Comparison of ENCODE assay signal across 8 cellular contexts in the genomic region with DNA sequence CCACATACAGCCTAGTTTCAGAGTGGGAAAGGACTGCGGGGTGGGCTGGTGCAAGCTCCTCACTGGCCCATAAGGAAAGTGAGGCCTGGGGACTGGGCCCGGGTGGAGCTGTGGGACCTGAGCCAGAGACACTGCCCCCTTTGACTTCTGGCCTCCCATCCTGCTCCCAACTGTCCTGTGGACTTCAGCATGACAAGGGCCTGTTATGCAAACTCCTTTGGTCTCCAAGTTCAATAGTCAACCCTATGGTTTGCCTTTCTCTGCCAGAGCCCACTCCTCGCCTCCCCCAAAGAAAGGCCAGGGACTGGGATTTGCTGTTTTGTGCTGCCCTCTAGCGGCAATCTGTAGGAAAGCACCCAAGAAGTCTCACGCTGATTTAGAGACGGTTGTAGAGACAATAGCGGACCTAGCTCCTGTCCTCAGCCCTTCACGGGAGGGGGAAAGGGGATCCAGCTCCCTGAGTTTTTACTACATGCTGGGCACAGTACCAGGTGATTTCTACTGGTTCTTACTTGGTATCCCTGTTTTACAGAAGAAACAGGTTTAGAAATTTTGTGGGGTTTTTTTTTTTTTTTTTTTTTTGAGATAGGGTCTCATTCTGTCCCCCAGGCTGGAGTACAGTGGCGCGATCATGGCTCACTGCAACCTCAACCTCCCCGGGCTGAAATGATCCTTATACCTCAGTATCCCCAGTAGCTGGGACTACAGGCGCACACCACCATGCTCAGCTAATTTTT. TPM values are rescaled to one million over a fixed set of nuclear protein-coding genes. Genes with fewer than 3 reads are reported as not detected.
DNase-seq lines count a peak whose midpoint lies in the region; TF ChIP-seq lines count a peak whose summit lies in the region.

No MANE protein-coding gene starts in this region.

- H3K4me1 ChIP-seq in adrenal gland (replicated peaks in 1 of 2): peaks cover 0 to 6% of the 10 kb centered on the region in 2 donors

- H3K36me3 ChIP-seq in adrenal gland (replicated peaks in 1 of 2): no peaks in the 10 kb centered on the region

- no peaks in the 10 kb centered on the region for H3K9me3 ChIP-seq in adrenal gland (replicated peaks in 1 of 3)

- peak; percentile 41 to 66 (median 58) for TF ChIP-seq CTCF in adrenal gland (IDR thresholded peaks at IDR 0.05)

- intact Hi-C loops in adrenal gland (cut with DNase I): no loop called here

- 24 to 27% (median 25%) methylated on average over 11 to 12 of the region's 12 CpGs for WGBS in adrenal gland, 4 donors

- no peak overlapping the region for H3K27ac ChIP-seq in adrenal gland

- TF ChIP-seq POLR2A in adrenal gland (IDR thresholded peaks at IDR 0.05): no peak

- DNase-seq in NCI-H2081 (lab: John Stamatoyannopoulos, UW): peak; percentile 75 to 78
- no peak for DNase-seq in NCI-H2081 treated with DMSO at 0.1 percent for 48 hours (lab: John Stamatoyannopoulos, UW)
- DNase-seq in NCI-H146 treated with DMSO at 0.1 percent for 48 hours (lab: John Stamatoyannopoulos, UW; ENCODE audit: unreplicated experiment): peak; percentile 78
- peak in 4 of 5 donors; percentile 43 to 65 (median 50) for DNase-seq in T-helper 1 cell
- peak in 5 of 7 donors; percentile 33 to 84 (median 52) for DNase-seq in adrenal gland
- peak; percentile 64 for DNase-seq in iPS DF 19.7 (ENCODE audit: low read depth, low spot score)
- DNase-seq in stimulated activated CD4-positive, alpha-beta T cell treated with anti-CD3 and anti-CD28 coated beads, Interleukin-15, amount 100 ng/mL, for 24 hours: peak; percentile 74
- no peak for DNase-seq in ureter (ENCODE audit: low spot score)

- H3K4me3 ChIP-seq in adrenal gland: no peak overlapping the region

- H3K27me3 ChIP-seq in adrenal gland: peaks cover 19% of the 10 kb centered on the region

RNA-seq across cellular contexts. Expression of gene TLCD3B, which starts 1.2 kb away (rescaled TPM):
- total RNA-seq in adrenal gland: 1 to 10 TPM in 2 of 8 donors, under 1 TPM in 3, not detected in 3; 0.11 to 3.1 (median 0.51) TPM
- polyA plus RNA-seq in adrenal gland: 10 to 100 TPM in 1 of 3 donors, 1 to 10 TPM in 1, under 1 TPM in 1; 0.40 to 10.6 (median 1.8) TPM
- total RNA-seq in ureter: not detected

RNA-seq across cellular contexts. Expression of gene C16orf92, which starts 9.3 kb away (rescaled TPM):
- total RNA-seq in adrenal gland (not detected), ureter (not detected)
- not detected for polyA plus RNA-seq in adrenal gland

RNA-seq across cellular contexts. Expression of gene DOC2A, which starts 21.4 kb away (rescaled TPM):
- total RNA-seq in adrenal gland (10 to 100 TPM in 1 of 8 donors, 1 to 10 TPM in 4, under 1 TPM in 2, not detected in 1; 0.35 to 14.8 (median 2.5) TPM), ureter (3.1 TPM)
- polyA plus RNA-seq in adrenal gland: 10 to 100 TPM in 1 of 3 donors, 1 to 10 TPM in 1, under 1 TPM in 1; 0.60 to 33.0 (median 9.5) TPM

RNA-seq across cellular contexts. Expression of gene ALDOA, which starts 33.3 kb away (rescaled TPM):
- 1,000 to 10,000 TPM; 1,155 to 1,930 (median 1,648) TPM for total RNA-seq in adrenal gland
- 1,000 to 10,000 TPM in 1 of 3 donors, 100 to 1,000 TPM in 2; 623 to 1,215 (median 899) TPM for polyA plus RNA-seq in adrenal gland
- total RNA-seq in ureter: 1,279 TPM

RNA-seq across cellular contexts. Expression of gene INO80E, which starts 36.2 kb away (rescaled TPM):
- total RNA-seq in adrenal gland (100 to 1,000 TPM in 2 of 8 donors, 10 to 100 TPM in 6; 31.8 to 120 (median 73.4) TPM), ureter (88.5 TPM)
- 100 to 1,000 TPM in 2 of 3 donors, 10 to 100 TPM in 1; 42.8 to 362 (median 103) TPM for polyA plus RNA-seq in adrenal gland

Comparison
In these comparisons a context has a peak if more than half of its experiments do, and no peak if none do; other contexts are left out.
1. DNase-seq: peak in NCI-H2081 (2 of 2), NCI-H146 treated with DMSO at 0.1 percent for 48 hours (single experiment), T-helper 1 cell (4 of 5), adrenal gland (5 of 7), iPS DF 19.7 (single experiment) and stimulated activated CD4-positive, alpha-beta T cell treated with anti-CD3 and anti-CD28 coated beads, Interleukin-15, amount 100 ng/mL, for 24 hours (single experiment); none in NCI-H2081 treated with DMSO at 0.1 percent for 48 hours (single experiment) and ureter (single experiment).